Comparison of ENCODE assay signal across 9 cellular contexts in the genomic region with DNA sequence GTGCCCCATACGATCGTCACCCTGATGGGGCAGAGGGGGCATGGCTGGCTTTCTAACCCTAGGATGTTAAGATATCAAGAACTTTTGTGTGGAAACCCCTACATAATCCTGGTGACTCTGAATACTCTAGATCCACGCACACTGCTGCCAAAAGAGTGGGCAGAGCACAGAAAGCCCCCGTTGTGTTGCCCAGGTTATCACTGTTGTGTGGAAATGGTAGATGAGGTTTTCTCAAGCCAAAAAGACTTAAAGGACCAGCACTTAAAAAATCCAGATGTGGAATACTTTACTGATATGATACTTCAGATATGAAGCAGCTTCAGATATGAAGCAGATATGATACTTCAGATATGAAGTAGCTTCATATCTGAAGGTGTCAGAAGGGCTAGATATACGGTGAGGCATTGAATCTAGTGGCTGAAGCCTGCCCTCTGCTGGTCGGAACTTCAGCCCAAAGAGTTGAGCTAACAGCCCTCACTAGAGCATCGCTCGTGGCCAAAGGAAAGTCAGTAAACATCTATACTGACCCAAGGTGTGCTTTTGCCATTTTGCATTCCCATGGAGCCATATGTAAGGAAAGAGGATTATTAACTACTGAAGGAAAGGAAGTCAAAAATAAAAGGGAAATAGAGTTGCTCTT.
A peak's percentile ranks its signal among the peaks of the same experiment; 100 is the strongest.
DNase-seq lines count a peak whose midpoint lies in the region; ATAC-seq and TF ChIP-seq lines count a peak whose summit lies in the region.
"Had no signal": no experiment of that assay in that cellular context is flagged by ENCODE, and none has a peak within 500 bp of the region (broad histone marks: within the 10 kb centered on the region; RNA-seq: fewer than 3 reads in every experiment).

No MANE protein-coding gene starts in this region.

- H3K36me3 ChIP-seq in lower lobe of right lung: peaks cover 28% of the 10 kb centered on the region

- H3K4me3 Mint-ChIP-seq in CD14-positive monocyte: no peak overlapping the region

- H3K9me3 Mint-ChIP-seq in CD14-positive monocyte: no peaks in the 10 kb centered on the region

- peaks cover 0 to 23% of the 10 kb centered on the region in 2 donors for H3K36me3 Mint-ChIP-seq in CD14-positive monocyte

- H3K4me1 Mint-ChIP-seq in CD14-positive monocyte: peaks cover 46% of the 10 kb centered on the region

- H3K9me3 ChIP-seq in lower lobe of right lung: no peaks in the 10 kb centered on the region

- H3K27me3 ChIP-seq in lower lobe of right lung (ENCODE audit: low read depth): no peaks in the 10 kb centered on the region

- no peak overlapping the region for H3K27ac ChIP-seq in lower lobe of right lung

- intact Hi-C loops in CD14-positive monocyte (cut with micrococcal nuclease) (no loop called here), lower lobe of right lung (cut with DNase I) (no loop called here)

- no peak overlapping the region for H3K4me3 ChIP-seq in lower lobe of right lung

- H3K27ac Mint-ChIP-seq in CD14-positive monocyte: peak overlapping the region in 2 of 7 donors; percentile 15 to 75

- no peaks in the 10 kb centered on the region for H3K27me3 Mint-ChIP-seq in CD14-positive monocyte (ENCODE audit: low read depth in 3 of 3)

- DNase-seq in CD14-positive monocyte (ENCODE audit: low spot score): no peak
- DNase-seq in activated effector memory CD4-positive, alpha-beta T cell treated with Interleukin-2 at 50 U/mL for 16 hours: peak; percentile 22
- DNase-seq in lower lobe of right lung: peak; percentile 51
- no peak for DNase-seq in NCI-H187 treated with DMSO at 0.1 percent for 48 hours (lab: John Stamatoyannopoulos, UW)
- no peak for DNase-seq in GOT3 (lab: John Stamatoyannopoulos, UW)
- DNase-seq in NCI-H1694 treated with DMSO at 0.1 percent for 48 hours (lab: John Stamatoyannopoulos, UW): no peak
- DNase-seq: NCI-H1930 had no signal

- no peaks in the 10 kb centered on the region for H3K4me1 ChIP-seq in lower lobe of right lung

- TF ChIP-seq CTCF in CD14-positive monocyte (IDR thresholded peaks at IDR 0.05) (peak; percentile 51), lower lobe of right lung (IDR thresholded peaks at IDR 0.05) (peak; percentile 54)

- peak; percentile 74 for ATAC-seq in HG03521 (IDR thresholded peaks at IDR 0.05; ENCODE audit: unreplicated experiment)
- peak in 1 of 2 donors; percentile 64 for ATAC-seq in lower lobe of right lung
- ATAC-seq in GM21576 (IDR thresholded peaks at IDR 0.05; ENCODE audit: unreplicated experiment): no peak

Comparison
In these comparisons a context has a peak if more than half of its experiments do, and no peak if none do; other contexts are left out.
1. DNase-seq: peak in activated effector memory CD4-positive, alpha-beta T cell treated with Interleukin-2 at 50 U/mL for 16 hours (single experiment) and lower lobe of right lung (single experiment); none in CD14-positive monocyte (single experiment), NCI-H187 treated with DMSO at 0.1 percent for 48 hours (single experiment), GOT3 (single experiment) and NCI-H1694 treated with DMSO at 0.1 percent for 48 hours (single experiment).